In genomic region chr5:95859327-95860060, GRCh38 we compare ENCODE assay signal across 8 cellular contexts. TPM values are rescaled to one million over a fixed set of nuclear protein-coding genes. Genes with fewer than 3 reads are reported as not detected.
DNase-seq lines count a peak whose midpoint lies in the region; ATAC-seq, FAIRE-seq and TF ChIP-seq lines count a peak whose summit lies in the region.

No MANE protein-coding gene starts in this region.

- TF ChIP-seq POLR2A in A549 (IDR thresholded peaks at IDR 0.05; ENCODE audit: low read length) (no peak), body of pancreas (IDR thresholded peaks at IDR 0.05) (no peak)

- no peak for FAIRE-seq in A549 (lab: Jason Lieb, UNC)

- H3K4me1 ChIP-seq in A549 (peaks cover 57% of the 10 kb centered on the region), KMS-11 (ENCODE audit: low read depth, poor library complexity, severe bottlenecking) (peaks cover 10% of the 10 kb centered on the region), body of pancreas (peaks cover 63% of the 10 kb centered on the region), mesodermal cell (ENCODE audit: control insufficient read depth, insufficient read depth, low read length, poor library complexity, severe bottlenecking) (peaks cover 37% of the 10 kb centered on the region)

- TF ChIP-seq EP300 in A549 (IDR thresholded peaks at IDR 0.05), result peak; percentile 9 to 37; a peak in 3 of 5 replicates

- H3K9me3 ChIP-seq in A549 (no peaks in the 10 kb centered on the region), body of pancreas (no peaks in the 10 kb centered on the region), mesodermal cell (ENCODE audit: control insufficient read depth, low read length) (no peaks in the 10 kb centered on the region)

- 38% methylated on average over 9 of the region's 9 CpGs for WGBS in A549 (ENCODE audit: missing lambda C conversion rate)
- 58 to 63% methylated on average over 9 of the region's 9 CpGs for WGBS in body of pancreas, 2 donors
- WGBS in mesodermal cell (ENCODE audit: insufficient coverage in 2 of 2), 2 experiments, result 80 to 83% methylated on average over 8 of the region's 9 CpGs

- H3K9ac ChIP-seq in KMS-11, result no peak overlapping the region

- CTCF ChIA-PET in A549 (lab: Yijun Ruan, JAX), result interaction anchor here (0.6 to 7.7 kb wide), 28 partner anchors 10 to 650 kb away, joined by 3 to 127 read pairs (median 4); partner anchors contain the start of gene ELL2

- POLR2A ChIA-PET in A549 (lab: Yijun Ruan, JAX), result interaction anchor here (0.7 to 1.0 kb wide), 3 partner anchors 25 to 477 kb away, joined by 3 read pairs; partner anchors contain the start of gene ELL2

- no peaks in the 10 kb centered on the region for H4K20me1 ChIP-seq in KMS-11 (ENCODE audit: insufficient read depth)

- H3K4me3 ChIP-seq in A549 (peak overlapping the region; percentile 16), KMS-11 (IDR thresholded peaks at IDR 0.05; ENCODE audit: insufficient read depth, low read depth, low read length) (no peak overlapping the region), body of pancreas (no peak overlapping the region), mesodermal cell (ENCODE audit: extremely low read depth, insufficient read depth, low read length, poor library complexity, severe bottlenecking) (no peak overlapping the region)

- DNase-seq in A549 (ENCODE audit: low read depth in 1 of 2, low spot score in 1 of 2) (peak in 1 of 2 experiments; percentile 67), body of pancreas (peak in 2 of 4 donors; percentile 43 to 44), GM20000 (ENCODE audit: low spot score) (no peak), HCEC 1CT (no peak)

- ATAC-seq in A549 (peak; percentile 23 to 47; a peak in 5 of 6 replicates), body of pancreas (peak; percentile 2), GM21381 (IDR thresholded peaks at IDR 0.05; ENCODE audit: unreplicated experiment) (no peak), HG02798 (IDR thresholded peaks at IDR 0.05; ENCODE audit: poor library complexity, unreplicated experiment) (no peak)

- H2AFZ ChIP-seq in KMS-11 (ENCODE audit: low read depth), result peak overlapping the region; percentile 42; the same call in 1 of the 2 replicates

- H3K36me3 ChIP-seq in KMS-11 (ENCODE audit: insufficient read depth) (no peaks in the 10 kb centered on the region), body of pancreas (replicated peaks in 1 of 2; ENCODE audit: insufficient read depth in 1 of 2, low read depth in 2 of 2) (no peaks in the 10 kb centered on the region), mesodermal cell (ENCODE audit: control insufficient read depth, insufficient read depth, low read length) (no peaks in the 10 kb centered on the region)

- no peaks in the 10 kb centered on the region for H3K27me3 ChIP-seq in KMS-11 (ENCODE audit: insufficient read depth, low read depth)
- H3K27me3 ChIP-seq in body of pancreas, result no peaks in the 10 kb centered on the region

- intact Hi-C loops in body of pancreas (cut with DNase I), result loop anchor here (10.0 kb wide), 1 partner anchor 475 kb away; no protein-coding TSS in a partner anchor

- H3K79me2 ChIP-seq in KMS-11 (ENCODE audit: insufficient read depth, low read depth), result no peaks in the 10 kb centered on the region

- TF ChIP-seq CTCF in A549 (IDR thresholded peaks at IDR 0.05) (no peak), KMS-11 (conservative IDR thresholded peaks at IDR 0.05; ENCODE audit: low read depth, low read length) (no peak), body of pancreas (IDR thresholded peaks at IDR 0.05) (no peak), GM20000 (IDR thresholded peaks at IDR 0.05; ENCODE audit: extremely low read depth, missing control alignments) (no peak)

- peak overlapping the region; percentile 74 to 82 for H3K27ac ChIP-seq in A549
- H3K27ac ChIP-seq in KMS-11, result no peak overlapping the region
- H3K27ac ChIP-seq in body of pancreas, result peak overlapping the region; percentile 72 to 89 (median 79)
- H3K27ac ChIP-seq in mesodermal cell (ENCODE audit: low read depth, low read length, severe bottlenecking), result peak overlapping the region; percentile 98

- no peak for TF ChIP-seq RAD21 in A549 (conservative IDR thresholded peaks at IDR 0.05 in 1 of 2, IDR thresholded peaks at IDR 0.05 in 1 of 2)

- peak overlapping the region; percentile 81 for H3K4me2 ChIP-seq in A549
- peak overlapping the region; percentile 35 for H3K4me2 ChIP-seq in KMS-11

TF ChIP-seq in A549, 52 proteins besides CTCF, POLR2A, EP300 and RAD21:
- TF ChIP-seq ZSCAN20 (CRISPR knock-in tag; IDR thresholded peaks at IDR 0.05), result 0 out of 2 replicates have a peak, but pooled peaks have one; percentile 59
- TF ChIP-seq JUN (IDR thresholded peaks at IDR 0.05), result peak in 1 of 2 experiments; percentile 8; a peak in 1 of 5 replicates
- no peak for TF ChIP-seq HDAC2 (IDR thresholded peaks at IDR 0.05)
- TF ChIP-seq CEBPB (IDR thresholded peaks at IDR 0.05), result peak in 1 of 2 experiments; percentile 57; a peak in 1 of 4 replicates
- TF ChIP-seq FOSL2 (IDR thresholded peaks at IDR 0.05), result peak; percentile 5; the same call in 1 of the 2 replicates
- TF ChIP-seq FOSL2 (CRISPR knock-in tag; IDR thresholded peaks at IDR 0.05), result 0 out of 2 replicates have a peak, but pooled peaks have one; percentile 2

RNA-seq across cellular contexts. Expression of gene GLRX, which starts 37.0 kb away (rescaled TPM):
- 329 and 381 TPM in 2 replicates for polyA plus RNA-seq in A549 (2011; rRNA removed)
- 165 and 222 TPM in 2 replicates for polyA plus RNA-seq in A549 (2012; cell fraction: cytosol; rRNA removed)
- 49.6 and 81.8 TPM in 2 replicates for polyA plus RNA-seq in A549 (2012; cell fraction: nucleus; rRNA removed)
- 96.4 to 113 TPM (median 106 TPM) in 3 replicates for polyA plus RNA-seq in A549 (2017; fragmentation: RNase III; extraction: RNeasy Plus Mini Kit Qiagen cat#74134 plus additional on column Dnase treatment)
- 97.8 and 196 TPM in 2 replicates for polyA minus RNA-seq in A549 (2011; rRNA and poly(A)+ RNA removed)
- total RNA-seq in body of pancreas, result 10 to 100 TPM in 1 of 2 donors, 1 to 10 TPM in 1; 8.6 to 17.6 TPM
- polyA plus RNA-seq in mesodermal cell (2013, experiment 1 of 2), result 80.8 TPM
- 81.5 TPM for polyA plus RNA-seq in mesodermal cell (2013, experiment 2 of 2)

Comparison
In these comparisons a context has a peak if more than half of its experiments do, and no peak if none do; other contexts are left out.
1. ATAC-seq: peak in A549 (2 of 2) and body of pancreas (single experiment); none in GM21381 (single experiment) and HG02798 (single experiment).